In genomic region chrX:40508560-40508959, GRCh38 we compare ENCODE assay signal across 19 cellular contexts.
DNase-seq lines count a peak whose midpoint lies in the region.
"Had no signal": no experiment of that assay in that cellular context is flagged by ENCODE, and none has a peak within 500 bp of the region (broad histone marks: within the 10 kb centered on the region; RNA-seq: fewer than 3 reads in every experiment).

No MANE protein-coding gene starts in this region.

- DNase-seq in DMS53 (lab: John Stamatoyannopoulos, UW) (peak; percentile 21), DMS53 treated with DMSO at 0.1 percent for 48 hours (lab: John Stamatoyannopoulos, UW; ENCODE audit: unreplicated experiment) (no peak), NCI-H2227 (lab: John Stamatoyannopoulos, UW; ENCODE audit: unreplicated experiment) (peak; percentile 86), left kidney (ENCODE audit: low read depth, low spot score) (peak; percentile 41), posterior vena cava (ENCODE audit: low spot score) (peak; percentile 43), putamen (ENCODE audit: low spot score) (no peak), amygdala (lab: John Stamatoyannopoulos, UW) (no peak), NCI-H128 (lab: John Stamatoyannopoulos, UW; ENCODE audit: unreplicated experiment) (no peak)
- DNase-seq: AML-193, DMS79, KBM-7, NCI-H1092 treated with DMSO at 0.1 percent for 48 hours, NCI-H1694, NCI-H2081 treated with DMSO at 0.1 percent for 48 hours, NCI-H510A, NCI-H774, PC-3, RPMI8226, SHP77 had no signal

- intact Hi-C loops in posterior vena cava (cut with DNase I): loop anchor here in 1 of 2 donors (10.0 kb wide), 1 partner anchor 1854 kb away; no protein-coding TSS in a partner anchor

Comparison
In these comparisons a context has a peak if more than half of its experiments do, and no peak if none do; other contexts are left out.
1. DNase-seq: peak in DMS53 (single experiment), NCI-H2227 (single experiment), left kidney (single experiment) and posterior vena cava (single experiment); none in DMS53 treated with DMSO at 0.1 percent for 48 hours (single experiment), putamen (single experiment), amygdala (0 of 56) and NCI-H128 (single experiment).